ENCODE assay signal across 23 cellular contexts in the genomic region with DNA sequence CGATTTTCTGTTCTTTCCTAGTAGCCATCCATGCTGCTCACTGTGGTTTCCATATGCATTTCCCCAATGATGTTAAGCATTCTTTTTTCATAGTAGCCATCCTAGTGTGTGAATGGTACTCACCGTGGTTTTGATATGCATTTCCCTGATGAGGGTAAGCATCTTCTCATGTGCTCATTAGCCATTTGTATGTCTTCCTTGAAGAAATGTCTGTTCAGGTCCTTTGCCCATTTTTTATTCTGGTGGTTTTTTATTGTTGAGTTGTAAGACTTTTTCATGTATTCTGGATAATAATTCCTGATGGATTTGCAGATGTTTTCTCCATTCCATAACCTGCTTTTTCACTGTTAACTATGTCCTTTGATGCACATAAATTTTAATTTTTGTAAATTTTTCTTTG.
"Had no signal": no experiment of that assay in that cellular context is flagged by ENCODE, and none has a peak within 500 bp of the region (broad histone marks: within the 10 kb centered on the region; RNA-seq: fewer than 3 reads in every experiment).

No MANE protein-coding gene starts in this region.

- H3K27ac ChIP-seq: esophagus muscularis mucosa, heart right ventricle, lower lobe of right lung, neutrophil, parathyroid adenoma, right lobe of liver, stomach, vagina had no signal

- DNase-seq: effector CD8-positive, alpha-beta T cell; endodermal cell; foreskin melanocyte; glutamatergic neuron; heart right ventricle; hippocampal formation; left ventricle myocardium superior; lower lobe of right lung; naive thymus-derived CD8-positive, alpha-beta T cell; right lobe of liver; small intestine; stimulated activated CD4-positive, alpha-beta T cell treated with anti-CD3 and anti-CD28 coated beads, Interleukin-15, amount 100 ng/mL, for 24 hours; stimulated activated CD4-positive, alpha-beta T cell treated with anti-CD3 and anti-CD28 coated beads, Interleukin-2, amount 100 ng/mL, for 48 hours; stimulated activated naive CD4-positive, alpha-beta T cell treated with Interleukin-2 at 50 U/mL for 16 hours; stomach; thyroid gland; trophoblast cell had no signal

- H3K9me3 ChIP-seq: esophagus muscularis mucosa, heart right ventricle, lower lobe of right lung, neutrophil, right lobe of liver, stomach, thyroid gland, vagina had no signal

- H3K36me3 ChIP-seq: thyroid gland had no signal

- ATAC-seq: heart right ventricle; left ventricle myocardium superior; lower lobe of right lung; naive thymus-derived CD8-positive, alpha-beta T cell; right lobe of liver had no signal

- H3K27ac Mint-ChIP-seq: endodermal cell, progenitor cell of endocrine pancreas had no signal

- H3K27me3 ChIP-seq: esophagus muscularis mucosa, heart right ventricle, neutrophil, right lobe of liver, stomach, thyroid gland, vagina had no signal

- H3K4me3 ChIP-seq: esophagus muscularis mucosa, heart right ventricle, lower lobe of right lung, right lobe of liver, stomach, thyroid gland, vagina had no signal

- H3K4me1 ChIP-seq: parathyroid adenoma had no signal

- H3K27me3 Mint-ChIP-seq: naive thymus-derived CD8-positive, alpha-beta T cell; progenitor cell of endocrine pancreas had no signal

- H3K4me3 Mint-ChIP-seq: endodermal cell, neural crest cell had no signal
